Comparison of ENCODE assay signal across 17 cellular contexts in the genomic region with DNA sequence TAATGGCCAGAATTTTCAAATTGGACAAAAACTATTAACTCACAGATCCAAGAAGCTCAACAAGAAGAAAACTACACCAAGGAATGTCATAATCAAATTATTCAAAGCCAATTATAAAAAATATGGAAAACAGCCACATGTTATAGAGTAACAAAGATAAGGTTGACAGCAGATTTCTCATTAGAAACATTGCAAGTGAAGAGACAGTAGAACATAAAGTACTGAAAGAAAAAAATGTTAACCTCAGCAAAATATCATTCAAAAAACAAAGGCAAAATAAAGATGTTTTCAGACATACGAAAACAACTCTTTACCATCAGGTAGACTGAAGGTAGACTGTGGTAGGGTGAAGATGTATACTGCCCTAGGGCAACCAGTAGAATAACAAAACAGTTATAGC.
"Had no signal": no experiment of that assay in that cellular context is flagged by ENCODE, and none has a peak within 500 bp of the region (broad histone marks: within the 10 kb centered on the region; RNA-seq: fewer than 3 reads in every experiment).

No MANE protein-coding gene starts in this region.

- H3K4me3 ChIP-seq: psoas muscle, testis, upper lobe of right lung had no signal

- H3K4me3 Mint-ChIP-seq: activated CD4-positive, alpha-beta T cell treated with anti-CD3 and anti-CD28 coated beads, Interleukin-2, amount 10 ng/mL, durations not matched to agents 24 days and 14 days; activated naive CD8-positive, alpha-beta T cell treated with anti-CD3 and anti-CD28 coated beads, Interleukin-2, amount 50 U/mL, for 24 hours; nephron progenitor cell; stimulated activated naive CD8-positive, alpha-beta T cell treated with anti-CD3 and anti-CD28 coated beads, Interleukin-15, Interleukin-2, amounts not matched to agents 100 ng/mL and 50 ng/mL, for 24 hours had no signal

- H3K9me3 ChIP-seq: testis had no signal

- H3K36me3 ChIP-seq: upper lobe of right lung had no signal

- H3K27me3 Mint-ChIP-seq: activated CD4-positive, alpha-beta T cell treated with anti-CD3 and anti-CD28 coated beads, Interleukin-2, amount 10 ng/mL, durations not matched to agents 24 days and 14 days; activated naive CD8-positive, alpha-beta T cell treated with anti-CD3 and anti-CD28 coated beads, Interleukin-2, amount 50 U/mL, for 24 hours; stimulated activated naive CD8-positive, alpha-beta T cell treated with anti-CD3 and anti-CD28 coated beads, Interleukin-15, Interleukin-2, amounts not matched to agents 100 ng/mL and 50 ng/mL, for 24 hours had no signal

- H3K27ac ChIP-seq: psoas muscle, testis, upper lobe of right lung, WERI-Rb-1 had no signal

- ATAC-seq: activated naive CD8-positive, alpha-beta T cell treated with anti-CD3 and anti-CD28 coated beads, Interleukin-2, amount 50 U/mL, for 24 hours; psoas muscle; upper lobe of right lung had no signal

- H3K27ac Mint-ChIP-seq: activated naive CD8-positive, alpha-beta T cell treated with anti-CD3 and anti-CD28 coated beads, Interleukin-2, amount 50 U/mL, for 24 hours; nephron progenitor cell; stimulated activated naive CD8-positive, alpha-beta T cell treated with anti-CD3 and anti-CD28 coated beads, Interleukin-15, Interleukin-2, amounts not matched to agents 100 ng/mL and 50 ng/mL, for 24 hours had no signal

- H3K27me3 ChIP-seq: testis, upper lobe of right lung had no signal

- H3K4me1 ChIP-seq: testis, upper lobe of right lung had no signal

- DNase-seq: activated CD4-positive, alpha-beta T cell treated with anti-CD3 and anti-CD28 coated beads, Interleukin-2, amount 10 ng/mL, durations not matched to agents 24 days and 14 days; activated CD8-positive, alpha-beta memory T cell treated with anti-CD3 and anti-CD28 coated beads for 24 hours; activated effector memory CD4-positive, alpha-beta T cell treated with Interleukin-2 at 50 U/mL for 16 hours; activated naive CD8-positive, alpha-beta T cell treated with anti-CD3 and anti-CD28 coated beads, Interleukin-2, amount 50 U/mL, for 24 hours; central memory CD4-positive, alpha-beta T cell; cortex of kidney; effector memory CD4-positive, alpha-beta T cell; kidney; mesendoderm; nephron progenitor cell; psoas muscle; stimulated activated CD4-positive, alpha-beta T cell treated with anti-CD3 and anti-CD28 coated beads, Interleukin-12 subunit alpha, Interleukin-12 subunit beta, amount 100 ng/mL, for 4 hours; SW 1271; testis; upper lobe of right lung; WERI-Rb-1 had no signal

- H3K4me1 Mint-ChIP-seq: nephron progenitor cell had no signal
